18 cellular contexts compared by ENCODE assay signal in the genomic region with DNA sequence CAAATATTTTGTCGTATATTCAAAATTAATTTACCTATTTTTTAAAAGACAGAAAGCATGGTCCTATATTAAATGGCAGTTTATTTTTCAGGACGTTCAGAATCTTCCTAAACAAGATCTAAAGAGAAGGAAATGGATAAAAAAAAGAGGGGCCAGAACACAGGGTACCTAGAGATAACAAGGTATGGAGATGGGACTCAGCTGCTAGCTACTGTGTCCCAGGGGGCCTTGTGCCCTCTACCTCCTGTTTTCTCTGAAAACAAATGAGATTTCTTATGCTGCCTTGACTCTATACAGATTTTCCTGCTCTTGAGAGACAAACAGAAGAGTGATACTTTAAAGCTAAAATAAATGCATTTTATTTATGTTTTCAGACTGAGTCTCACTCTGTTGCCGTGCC.
"Had no signal": no experiment of that assay in that cellular context is flagged by ENCODE, and none has a peak within 500 bp of the region (broad histone marks: within the 10 kb centered on the region; RNA-seq: fewer than 3 reads in every experiment).

No MANE protein-coding gene starts in this region.

- DNase-seq: effector memory CD4-positive, alpha-beta T cell; gastrocnemius medialis; islet precursor cell; mammary epithelial cell; naive thymus-derived CD4-positive, alpha-beta T cell; nephron progenitor cell; posterior cingulate gyrus; spleen; stimulated activated CD4-positive, alpha-beta T cell treated with anti-CD3 and anti-CD28 coated beads, Interleukin-15, amount 100 ng/mL, for 24 hours; stimulated activated CD4-positive, alpha-beta T cell treated with anti-CD3 and anti-CD28 coated beads, Interleukin-1b, Interleukin-23, amount 100 ng/mL, for 48 hours; stimulated activated naive CD4-positive, alpha-beta T cell; stomach; substantia nigra had no signal

- ATAC-seq: gastrocnemius medialis; left lobe of liver; naive thymus-derived CD4-positive, alpha-beta T cell; sciatic nerve had no signal

- H3K27ac ChIP-seq: epithelial cell of prostate, esophagus muscularis mucosa, gastrocnemius medialis, neutrophil, spleen, stomach had no signal

- H3K27me3 ChIP-seq: esophagus muscularis mucosa, gastrocnemius medialis, neutrophil, spleen, stomach had no signal

- H3K36me3 ChIP-seq: esophagus muscularis mucosa, neutrophil had no signal

- H3K9me3 ChIP-seq: esophagus muscularis mucosa, gastrocnemius medialis, neutrophil, spleen, stomach had no signal

- H3K4me3 ChIP-seq: esophagus muscularis mucosa, gastrocnemius medialis, stomach had no signal
